ENCODE assay signal across 8 cellular contexts in genomic region chr17:9729034-9729650, GRCh38.
A peak's percentile ranks its signal among the peaks of the same experiment; 100 is the strongest.
DNase-seq lines count a peak whose midpoint lies in the region; ATAC-seq, FAIRE-seq and TF ChIP-seq lines count a peak whose summit lies in the region.

No MANE protein-coding gene starts in this region.

- peaks cover 0 to 4% (median 2%) of the 10 kb centered on the region in 3 donors for H3K27me3 Mint-ChIP-seq in immature natural killer cell (ENCODE audit: low read depth in 3 of 3)
- peaks cover 6% of the 10 kb centered on the region for H3K27me3 Mint-ChIP-seq in activated naive CD8-positive, alpha-beta T cell treated with anti-CD3 and anti-CD28 coated beads for 36 hours

- ATAC-seq in HG02840 (IDR thresholded peaks at IDR 0.05; ENCODE audit: low FRiP score, unreplicated experiment): no peak

- H3K27ac ChIP-seq in brain microvascular endothelial cell: no peak overlapping the region

- peak; percentile 94 for TF ChIP-seq CTCF in brain microvascular endothelial cell (IDR thresholded peaks at IDR 0.05; ENCODE audit: low read depth, low read length, missing control alignments)

- H3K27me3 ChIP-seq in brain microvascular endothelial cell (replicated peaks): no peaks in the 10 kb centered on the region

- TF ChIP-seq POLR2A in GM12891 (IDR thresholded peaks at IDR 0.05; ENCODE audit: low read depth, low read length): no peak

- H3K4me1 Mint-ChIP-seq in immature natural killer cell: no peaks in the 10 kb centered on the region
- H3K4me1 Mint-ChIP-seq in activated naive CD8-positive, alpha-beta T cell treated with anti-CD3 and anti-CD28 coated beads for 36 hours: no peaks in the 10 kb centered on the region

- H3K4me3 Mint-ChIP-seq in immature natural killer cell: no peak overlapping the region
- no peak overlapping the region for H3K4me3 Mint-ChIP-seq in activated naive CD8-positive, alpha-beta T cell treated with anti-CD3 and anti-CD28 coated beads for 36 hours

- H3K27ac Mint-ChIP-seq in immature natural killer cell: no peak overlapping the region
- no peak overlapping the region for H3K27ac Mint-ChIP-seq in activated naive CD8-positive, alpha-beta T cell treated with anti-CD3 and anti-CD28 coated beads for 36 hours

- H3K4me3 ChIP-seq in brain microvascular endothelial cell (ENCODE audit: low read depth, low read length): no peak overlapping the region

- in situ Hi-C loops in brain microvascular endothelial cell (cut with HindIII; ENCODE audit: low pct_ligation_motif_present, low sequenced_read_pairs): no loop called here

- no peaks in the 10 kb centered on the region for H3K36me3 ChIP-seq in brain microvascular endothelial cell (replicated peaks)

- peaks cover 0 to 2% (median 0%) of the 10 kb centered on the region in 6 donors for H3K9me3 Mint-ChIP-seq in immature natural killer cell
- H3K9me3 Mint-ChIP-seq in activated naive CD8-positive, alpha-beta T cell treated with anti-CD3 and anti-CD28 coated beads for 36 hours: no peaks in the 10 kb centered on the region

- FAIRE-seq in GM12891 (lab: Jason Lieb, UNC): no peak

- no peaks in the 10 kb centered on the region for H3K36me3 Mint-ChIP-seq in immature natural killer cell
- no peaks in the 10 kb centered on the region for H3K36me3 Mint-ChIP-seq in activated naive CD8-positive, alpha-beta T cell treated with anti-CD3 and anti-CD28 coated beads for 36 hours

- DNase-seq in AML-193 (lab: John Stamatoyannopoulos, UW) (peak; percentile 18 to 39), GM12891 (ENCODE audit: insufficient read length, low spot score) (peak; percentile 51), NCI-H2196 treated with DMSO at 0.1 percent for 48 hours (lab: John Stamatoyannopoulos, UW; ENCODE audit: unreplicated experiment) (peak; percentile 19), brain microvascular endothelial cell (no peak), immature natural killer cell (peak; percentile 10 to 28 (median 27)), superior temporal gyrus (ENCODE audit: extremely low spot score) (peak; percentile 81)
- DNase-seq in activated naive CD8-positive, alpha-beta T cell treated with anti-CD3 and anti-CD28 coated beads for 36 hours: no peak

TF ChIP-seq in GM12891, 5 proteins besides CTCF, POLR2A, EP300 and RAD21:
- TF ChIP-seq POLR2AphosphoS5 (IDR thresholded peaks at IDR 0.05; ENCODE audit: low read depth, low read length) (no peak), TAF1 (IDR thresholded peaks at IDR 0.05; ENCODE audit: low read depth, low read length) (no peak), PAX5 (IDR thresholded peaks at IDR 0.05; ENCODE audit: insufficient read depth, low read length, severe bottlenecking) (no peak), SPI1 (IDR thresholded peaks at IDR 0.05; ENCODE audit: low read depth, low read length) (no peak), POU2F2 (IDR thresholded peaks at IDR 0.05; ENCODE audit: low read depth, low read length) (no peak)
TF ChIP-seq in GM12891: peak in this region for 0.

Comparison
In these comparisons a context has a peak if more than half of its experiments do, and no peak if none do; other contexts are left out.
1. DNase-seq: peak in AML-193 (2 of 2), GM12891 (single experiment), NCI-H2196 treated with DMSO at 0.1 percent for 48 hours (single experiment), immature natural killer cell (3 of 3) and superior temporal gyrus (single experiment); none in brain microvascular endothelial cell (single experiment) and activated naive CD8-positive, alpha-beta T cell treated with anti-CD3 and anti-CD28 coated beads for 36 hours (single experiment).